Comparison of ENCODE assay signal across 10 cellular contexts in genomic region chr17:80030730-80031410, GRCh38. TPM values are rescaled to one million over a fixed set of nuclear protein-coding genes. Genes with fewer than 3 reads are reported as not detected.
A peak's percentile ranks its signal among the peaks of the same experiment; 100 is the strongest.
DNase-seq lines count a peak whose midpoint lies in the region; ATAC-seq, FAIRE-seq and TF ChIP-seq lines count a peak whose summit lies in the region.
"Had no signal": no experiment of that assay in that cellular context is flagged by ENCODE, and none has a peak within 500 bp of the region (broad histone marks: within the 10 kb centered on the region; RNA-seq: fewer than 3 reads in every experiment).

No MANE protein-coding gene starts in this region.

- peak; percentile 71 to 80 (median 78) for ATAC-seq in pancreas

- no peak overlapping the region for H3K4me3 ChIP-seq in pancreas

- peaks cover 29 to 39% (median 35%) of the 10 kb centered on the region in 3 donors for H3K4me1 ChIP-seq in pancreas
- H3K4me1 ChIP-seq: BE2C had no signal

- TF ChIP-seq CTCF in pancreas (IDR thresholded peaks at IDR 0.05): no peak

- no peaks in the 10 kb centered on the region for H3K36me3 ChIP-seq in pancreas
- H3K36me3 ChIP-seq: BE2C had no signal

- no peak for FAIRE-seq in pancreas (lab: Jason Lieb, UNC)
- FAIRE-seq in GM19239 (lab: Jason Lieb, UNC): no peak

- intact Hi-C loops in pancreas (cut with DNase I): no loop called here

- no peaks in the 10 kb centered on the region for H3K27me3 ChIP-seq in pancreas
- H3K27me3 ChIP-seq: BE2C had no signal

- H3K9me3 ChIP-seq in pancreas: no peaks in the 10 kb centered on the region
- H3K9me3 ChIP-seq: BE2C had no signal

- DNase-seq in DMS53 (lab: John Stamatoyannopoulos, UW): peak; percentile 97
- DNase-seq in NCI-H345 (lab: John Stamatoyannopoulos, UW): peak; percentile 72
- DNase-seq in cerebellum (ENCODE audit: low spot score): peak; percentile 90
- DNase-seq in pancreas: peak; percentile 87 to 96 (median 92)
- no peak for DNase-seq in occipital lobe (lab: John Stamatoyannopoulos, UW)
- no peak for DNase-seq in GM19239 (ENCODE audit: insufficient read length, low spot score)
- DNase-seq in Kasumi-1 (lab: John Stamatoyannopoulos, UW): no peak
- no peak for DNase-seq in GM03348 (ENCODE audit: low spot score)
- DNase-seq: BE2C; stimulated activated naive CD4-positive, alpha-beta T cell had no signal

- WGBS in pancreas, 2 donors: 27 to 30% methylated on average over 25 of the region's 25 CpGs

- H3K27ac ChIP-seq in pancreas: peak overlapping the region; percentile 82 to 94 (median 88)

RNA-seq across cellular contexts. Expression of gene TBC1D16, which starts 4.8 kb away (rescaled TPM):
- total RNA-seq in cerebellum (49.1 TPM), pancreas (10 to 100 TPM; 17.1 to 31.4 (median 22.6) TPM), occipital lobe (35.4 TPM)
- polyA plus RNA-seq in pancreas: 10 to 100 TPM in 1 of 2 donors, 1 to 10 TPM in 1; 4.9 to 14.9 TPM

RNA-seq across cellular contexts. Expression of gene CCDC40, which starts 5.6 kb away (rescaled TPM):
- total RNA-seq in cerebellum (12.2 TPM), pancreas (1 to 10 TPM; 1.9 to 6.2 (median 3.1) TPM), occipital lobe (5.0 TPM)
- polyA plus RNA-seq in pancreas: 10 to 100 TPM in 1 of 2 donors, 1 to 10 TPM in 1; 3.5 to 12.3 TPM

Comparison
In these comparisons a context has a peak if more than half of its experiments do, and no peak if none do; other contexts are left out.
1. DNase-seq: peak in DMS53 (single experiment), NCI-H345 (single experiment), cerebellum (single experiment) and pancreas (6 of 6); none in occipital lobe (single experiment), GM19239 (single experiment), Kasumi-1 (0 of 2) and GM03348 (single experiment).